In genomic region chr3:13146643-13147143, GRCh38 we compare ENCODE assay signal across 24 cellular contexts.
"Had no signal": no experiment of that assay in that cellular context is flagged by ENCODE, and none has a peak within 500 bp of the region (broad histone marks: within the 10 kb centered on the region; RNA-seq: fewer than 3 reads in every experiment).

No MANE protein-coding gene starts in this region.

- H3K9me3 Mint-ChIP-seq: activated CD8-positive, alpha-beta T cell treated with anti-CD3 and anti-CD28 coated beads for 36 hours; activated naive CD8-positive, alpha-beta T cell treated with anti-CD3 and anti-CD28 coated beads, Interleukin-2, amount 10 ng/mL, durations not matched to agents 7 days and 5 days; T-cell had no signal

- FAIRE-seq: TTC549 had no signal

- ATAC-seq: activated CD8-positive, alpha-beta T cell treated with anti-CD3 and anti-CD28 coated beads for 36 hours; T-cell had no signal

- H3K27me3 Mint-ChIP-seq: activated CD8-positive, alpha-beta T cell treated with anti-CD3 and anti-CD28 coated beads for 36 hours; activated naive CD8-positive, alpha-beta T cell treated with anti-CD3 and anti-CD28 coated beads, Interleukin-2, amount 10 ng/mL, durations not matched to agents 7 days and 5 days had no signal

- H3K9me3 ChIP-seq: adrenal gland had no signal

- H3K4me3 Mint-ChIP-seq: activated CD8-positive, alpha-beta T cell treated with anti-CD3 and anti-CD28 coated beads for 36 hours; activated naive CD8-positive, alpha-beta T cell treated with anti-CD3 and anti-CD28 coated beads, Interleukin-2, amount 10 ng/mL, durations not matched to agents 7 days and 5 days; T-cell had no signal

- H3K27me3 ChIP-seq: adrenal gland had no signal

- H3K4me2 ChIP-seq: KMS-11, PC-9 had no signal

- H3K9ac ChIP-seq: KMS-11 had no signal

- H3K27ac ChIP-seq: adrenal gland, KMS-11, PC-9, SK-N-MC had no signal

- H3K36me3 ChIP-seq: adrenal gland had no signal

- H2AFZ ChIP-seq: PC-9 had no signal

- H3K4me3 ChIP-seq: adrenal gland, PC-9, SK-N-MC had no signal

- H3K27ac Mint-ChIP-seq: activated CD8-positive, alpha-beta T cell treated with anti-CD3 and anti-CD28 coated beads for 36 hours; activated naive CD8-positive, alpha-beta T cell treated with anti-CD3 and anti-CD28 coated beads, Interleukin-2, amount 10 ng/mL, durations not matched to agents 7 days and 5 days; T-cell had no signal

- DNase-seq: activated CD4-positive, alpha-beta T cell treated with anti-CD3 and anti-CD28 coated beads for 4 hours; activated CD8-positive, alpha-beta memory T cell treated with anti-CD3 and anti-CD28 coated beads, Interleukin-2, amount 50 U/mL, for 4 hours; activated CD8-positive, alpha-beta T cell treated with anti-CD3 and anti-CD28 coated beads for 36 hours; activated naive CD4-positive, alpha-beta T cell treated with anti-CD3 and anti-CD28 coated beads, Interleukin-2, amount 50 U/mL, for 16 hours; activated naive CD8-positive, alpha-beta T cell treated with anti-CD3 and anti-CD28 coated beads, Interleukin-2, amount 10 ng/mL, durations not matched to agents 7 days and 5 days; activated T-cell treated with anti-CD3 and anti-CD28 coated beads, Interleukin-2, amount 50 U/mL, for 1 hour; adrenal gland; anterior cingulate cortex; central memory CD4-positive, alpha-beta T cell; NCI-H1092 treated with DMSO at 0.1 percent for 48 hours; NCI-H1436; NCI-H1694 treated with DMSO at 0.1 percent for 48 hours; NCI-H2029 treated with DMSO at 0.1 percent for 48 hours; NCI-H345; NCI-H510A; NCI-H526 treated with DMSO at 0.1 percent for 48 hours; NK-92 treated with Interleukin-12 subunit alpha and Interleukin-12 subunit beta, amount 100 ng/mL, for 24 hours; PC-9; T-cell; T-helper 2 cell; T1000 had no signal

- H3K36me3 Mint-ChIP-seq: T-cell had no signal

- H3K4me1 ChIP-seq: adrenal gland had no signal
